ENCODE assay signal across 26 cellular contexts in the genomic region with DNA sequence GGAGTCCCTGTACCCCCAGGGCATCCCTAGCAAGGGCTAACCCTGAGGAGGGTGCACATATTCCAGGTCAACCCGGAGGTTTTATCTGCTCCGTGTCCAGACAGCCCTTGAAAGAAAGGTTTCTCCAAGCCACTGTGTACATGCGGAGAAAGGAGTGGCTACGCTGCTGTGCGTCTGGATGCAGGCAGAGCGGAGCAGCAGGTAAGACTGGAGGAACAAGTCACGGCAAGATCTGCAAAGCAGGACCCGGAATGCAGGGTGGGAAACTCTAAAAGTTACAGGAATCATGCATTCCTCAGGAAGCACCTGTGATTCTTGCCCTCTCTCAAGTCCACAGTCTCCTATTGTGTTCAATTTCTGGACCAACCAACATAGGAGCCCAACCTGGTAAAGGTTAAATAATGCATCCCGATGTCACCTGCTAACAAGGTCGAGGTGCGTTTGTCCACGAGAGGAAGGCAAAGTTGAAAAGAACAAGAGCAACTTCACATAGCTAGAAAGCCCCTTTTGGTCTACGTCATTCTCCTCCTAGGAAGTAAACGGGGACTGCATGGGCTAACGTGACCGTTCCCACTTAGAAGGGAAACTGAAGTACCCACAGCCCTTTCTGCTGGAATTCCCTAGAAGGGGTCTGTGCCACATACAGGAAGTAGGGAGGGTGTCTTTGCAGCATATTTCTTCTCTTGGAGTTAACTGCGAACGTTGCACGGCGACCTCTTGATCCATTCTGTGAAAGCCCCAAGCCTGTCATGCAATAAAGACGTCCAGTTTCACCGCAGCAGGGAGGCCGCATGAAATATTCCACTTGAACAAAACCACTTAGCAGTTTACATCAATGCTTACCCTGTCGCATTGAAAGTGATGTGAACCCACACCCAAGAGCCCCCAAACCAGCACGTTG. TPM values are rescaled to one million over a fixed set of nuclear protein-coding genes. Genes with fewer than 3 reads are reported as not detected.
DNase-seq lines count a peak whose midpoint lies in the region; ATAC-seq, FAIRE-seq and TF ChIP-seq lines count a peak whose summit lies in the region.
"Had no signal": no experiment of that assay in that cellular context is flagged by ENCODE, and none has a peak within 500 bp of the region (broad histone marks: within the 10 kb centered on the region; RNA-seq: fewer than 3 reads in every experiment).

No MANE protein-coding gene starts in this region.

- POLR2A ChIA-PET in H1 (lab: Charles Lee; ENCODE audit: partially characterized antibody), result interaction anchor here (0.8 kb wide), 1 partner anchor 221 kb away, joined by 3 read pairs; no protein-coding TSS in a partner anchor

- H3K36me3 ChIP-seq in H1 (ENCODE audit: control insufficient read depth in 2 of 4, insufficient read depth in 4 of 4, low read length in 3 of 4) (no peaks in the 10 kb centered on the region), gastroesophageal sphincter (no peaks in the 10 kb centered on the region)
- H3K36me3 ChIP-seq: esophagus muscularis mucosa, gastrocnemius medialis, neutrophil, stomach, upper lobe of right lung had no signal

- no peak overlapping the region for H2BK15ac ChIP-seq in H1 (ENCODE audit: low read length)

- H3K56ac ChIP-seq in H1 (replicated peaks; ENCODE audit: insufficient read length, low read depth, low read length), result no peak overlapping the region

- no peak overlapping the region for H4K5ac ChIP-seq in H1 (ENCODE audit: insufficient read length, low read depth, low read length)

- H2AFZ ChIP-seq in H1 (ENCODE audit: low read length), result no peak overlapping the region

- TF ChIP-seq RAD21 in H1 (IDR thresholded peaks at IDR 0.05 in 1 of 2, conservative IDR thresholded peaks at IDR 0.05 in 1 of 2; ENCODE audit: low read depth in 2 of 2, low read length in 2 of 2), result no peak

- no peak overlapping the region for H2BK120ac ChIP-seq in H1 (replicated peaks; ENCODE audit: low read depth, low read length)

- H3K4me2 ChIP-seq in H1 (ENCODE audit: insufficient read depth in 1 of 2, low read depth in 2 of 2, low read length in 2 of 2), result no peak overlapping the region

- H3K4me3 Mint-ChIP-seq in activated T-cell treated with anti-CD3 and anti-CD28 coated beads, Interleukin-2, amount 50 U/mL, for 72 hours, result no peak overlapping the region
- H3K4me3 Mint-ChIP-seq in nephron progenitor cell, result no peak overlapping the region
- H3K4me3 Mint-ChIP-seq: activated CD4-positive, alpha-beta T cell treated with anti-CD3 and anti-CD28 coated beads, Interleukin-2, amount 10 ng/mL, durations not matched to agents 7 days and 5 days; activated CD8-positive, alpha-beta memory T cell treated with anti-CD3 and anti-CD28 coated beads, Interleukin-2, amount 10 ng/mL, durations not matched to agents 7 days and 5 days; CD4-positive, alpha-beta memory T cell had no signal

- WGBS in H1 (ENCODE audit: extremely low coverage in 1 of 2, insufficient coverage in 1 of 2, insufficient read length in 1 of 2, insufficient replicate concordance in 2 of 2, low coverage in 1 of 2, low lambda C conversion rate in 2 of 2, missing lambda C conversion rate in 1 of 2), 2 experiments, result 91% methylated on average over 25 of the region's 25 CpGs; no CpG with 5 or more reads in 1 of the 2 experiments
- WGBS in gastroesophageal sphincter (ENCODE audit: low coverage in 1 of 2), 2 donors, result 72 to 75% methylated on average over 9 to 19 of the region's 25 CpGs

- no peaks in the 10 kb centered on the region for H3K9me3 Mint-ChIP-seq in activated T-cell treated with anti-CD3 and anti-CD28 coated beads, Interleukin-2, amount 50 U/mL, for 72 hours
- H3K9me3 Mint-ChIP-seq in nephron progenitor cell, result no peaks in the 10 kb centered on the region
- H3K9me3 Mint-ChIP-seq: activated CD4-positive, alpha-beta T cell treated with anti-CD3 and anti-CD28 coated beads, Interleukin-2, amount 10 ng/mL, durations not matched to agents 7 days and 5 days; activated T-helper 17 cell treated with anti-CD3 and anti-CD28 coated beads, Interleukin-2, amount 50 U/mL, for 72 hours; CD4-positive, alpha-beta memory T cell had no signal

- TF ChIP-seq CTCF in H1 (IDR thresholded peaks at IDR 0.05; ENCODE audit: control extremely low read depth in 1 of 3, insufficient read depth in 1 of 3, low read depth in 1 of 3, low read length in 3 of 3) (no peak), nephron progenitor cell (IDR thresholded peaks at IDR 0.05) (no peak), gastroesophageal sphincter (IDR thresholded peaks at IDR 0.05) (no peak)

- H3K14ac ChIP-seq in H1 (ENCODE audit: insufficient read length), result no peak overlapping the region

- H2AK5ac ChIP-seq in H1 (ENCODE audit: low read depth, low read length), result peak overlapping the region; percentile 56; the same call in 1 of the 2 replicates

- H3K4me3 ChIP-seq in H1 (ENCODE audit: extremely low read depth in 1 of 4, insufficient read depth in 2 of 4, low read depth in 3 of 4, low read length in 4 of 4) (no peak overlapping the region), gastroesophageal sphincter (no peak overlapping the region)
- H3K4me3 ChIP-seq: esophagus muscularis mucosa, gastrocnemius medialis, stomach, upper lobe of right lung had no signal

- no peak overlapping the region for H4K91ac ChIP-seq in H1 (replicated peaks; ENCODE audit: insufficient read length, low read length)

- H3K23me2 ChIP-seq in H1 (ENCODE audit: low read depth, low read length), result no peaks in the 10 kb centered on the region; the same call in 1 of the 2 replicates

- no peak overlapping the region for H3K18ac ChIP-seq in H1 (ENCODE audit: extremely low read depth, low read length)

- H3K27ac Mint-ChIP-seq in activated T-cell treated with anti-CD3 and anti-CD28 coated beads, Interleukin-2, amount 50 U/mL, for 72 hours, result peak overlapping the region; percentile 13
- peak overlapping the region; percentile 70 for H3K27ac Mint-ChIP-seq in nephron progenitor cell
- H3K27ac Mint-ChIP-seq: activated CD4-positive, alpha-beta T cell treated with anti-CD3 and anti-CD28 coated beads, Interleukin-2, amount 10 ng/mL, durations not matched to agents 7 days and 5 days; activated CD8-positive, alpha-beta memory T cell treated with anti-CD3 and anti-CD28 coated beads, Interleukin-2, amount 10 ng/mL, durations not matched to agents 7 days and 5 days; activated naive CD4-positive, alpha-beta T cell treated with anti-CD3 and anti-CD28 coated beads, Interleukin-2, amount 50 U/mL, for 72 hours; activated T-helper 17 cell treated with anti-CD3 and anti-CD28 coated beads, Interleukin-2, amount 50 U/mL, for 72 hours; CD4-positive, alpha-beta memory T cell; progenitor cell of endocrine pancreas had no signal

- peaks cover 0 to 4% of the 10 kb centered on the region in 2 experiments for H4K20me1 ChIP-seq in H1 (replicated peaks in 1 of 2; ENCODE audit: control insufficient read depth in 1 of 2, insufficient read depth in 2 of 2, low read length in 2 of 2)

- H2BK20ac ChIP-seq in H1 (ENCODE audit: low read length), result no peak overlapping the region

- peaks cover 94% of the 10 kb centered on the region for H3K4me1 Mint-ChIP-seq in activated T-cell treated with anti-CD3 and anti-CD28 coated beads, Interleukin-2, amount 50 U/mL, for 72 hours (ENCODE audit: low read depth)
- H3K4me1 Mint-ChIP-seq in nephron progenitor cell, result peaks cover 34% of the 10 kb centered on the region

- TF ChIP-seq POLR2A in H1 (IDR thresholded peaks at IDR 0.05; ENCODE audit: control extremely low read depth in 1 of 2, low read depth in 2 of 2, low read length in 2 of 2) (no peak), gastroesophageal sphincter (IDR thresholded peaks at IDR 0.05) (no peak)

- H3K9me3 ChIP-seq in H1 (ENCODE audit: insufficient read depth in 2 of 2, low read depth in 1 of 2, low read length in 1 of 2) (no peaks in the 10 kb centered on the region), gastroesophageal sphincter (no peaks in the 10 kb centered on the region)
- H3K9me3 ChIP-seq: esophagus muscularis mucosa, gastrocnemius medialis, neutrophil, stomach, upper lobe of right lung had no signal

- H3K9ac ChIP-seq in H1 (replicated peaks in 1 of 4; ENCODE audit: extremely low read depth in 1 of 4, low read depth in 3 of 4, low read length in 3 of 4), result no peak overlapping the region

- peaks cover 10 to 12% of the 10 kb centered on the region in 2 donors for H3K36me3 Mint-ChIP-seq in activated T-cell treated with anti-CD3 and anti-CD28 coated beads, Interleukin-2, amount 50 U/mL, for 72 hours (ENCODE audit: insufficient read depth in 2 of 2)
- H3K36me3 Mint-ChIP-seq in nephron progenitor cell (ENCODE audit: low read depth), result peaks cover 55% of the 10 kb centered on the region

- H3K79me1 ChIP-seq in H1 (ENCODE audit: low read depth, low read length), result peaks cover 3% of the 10 kb centered on the region; the same call in 1 of the 2 replicates

- CTCF ChIA-PET in H1 (lab: Charles Lee; ENCODE audit: partially characterized antibody), result interaction anchor here (0.6 to 1.5 kb wide), 4 partner anchors 26 to 266 kb away, joined by 3 read pairs; no protein-coding TSS in a partner anchor

- no peak for TF ChIP-seq EP300 in H1 (IDR thresholded peaks at IDR 0.05; ENCODE audit: borderline replicate concordance in 1 of 2, low read depth in 2 of 2, low read length in 2 of 2)
- no peak for TF ChIP-seq EP300 in gastroesophageal sphincter (IDR thresholded peaks at IDR 0.05)

- H3K27me3 ChIP-seq in H1 (replicated peaks in 1 of 4; ENCODE audit: control insufficient read depth in 3 of 4, extremely low read depth in 1 of 4, insufficient read depth in 3 of 4, low read length in 3 of 4) (peaks cover 0 to 2% (median 0%) of the 10 kb centered on the region in 4 experiments; a peak in 1 of 7 replicates), gastroesophageal sphincter (peaks cover 53% of the 10 kb centered on the region)

- H3K4ac ChIP-seq in H1 (replicated peaks; ENCODE audit: insufficient read length, low read depth, low read length), result no peak overlapping the region

- no peak for FAIRE-seq in H1 (lab: Jason Lieb, UNC)
- FAIRE-seq in urothelium cell line (lab: Jason Lieb, UNC), result peak; percentile 32
- FAIRE-seq: islet of Langerhans had no signal

- H3K4me1 ChIP-seq in H1 (replicated peaks in 1 of 4; ENCODE audit: control insufficient read depth in 3 of 4, insufficient read depth in 4 of 4, low read length in 3 of 4) (peaks cover 2 to 5% (median 3%) of the 10 kb centered on the region in 4 experiments; a peak in 4 of 7 replicates), gastroesophageal sphincter (no peaks in the 10 kb centered on the region)
- H3K4me1 ChIP-seq: esophagus muscularis mucosa, gastrocnemius medialis, upper lobe of right lung had no signal

- H2BK12ac ChIP-seq in H1 (ENCODE audit: low read depth, low read length), result peak overlapping the region; percentile 61

- peaks cover 0 to 14% of the 10 kb centered on the region in 2 experiments; a peak in 2 of 4 replicates for H3K79me2 ChIP-seq in H1 (ENCODE audit: control insufficient read depth in 1 of 2, insufficient read depth in 2 of 2, low read length in 2 of 2)

- H3K23ac ChIP-seq in H1 (ENCODE audit: insufficient read length), result no peak overlapping the region

- no peak for DNase-seq in activated T-cell treated with anti-CD3 and anti-CD28 coated beads, Interleukin-2, amount 50 U/mL, for 72 hours
- DNase-seq in activated T-cell treated with anti-CD3 and anti-CD28 coated beads, Interleukin-2, amount 50 U/mL, for 1 hour, result no peak
- DNase-seq in H1 (ENCODE audit: low read depth in 1 of 2, low spot score in 2 of 2) (no peak), nephron progenitor cell (no peak), urothelium cell line (ENCODE audit: low spot score) (no peak), NCI-H226 (no peak), activated gamma-delta T cell treated with Interleukin-2 at 50 U/mL for 16 hours (no peak)
- DNase-seq: activated CD4-positive, alpha-beta T cell treated with anti-CD3 and anti-CD28 coated beads, Interleukin-2, amount 10 ng/mL, durations not matched to agents 7 days and 5 days; activated CD8-positive, alpha-beta memory T cell treated with anti-CD3 and anti-CD28 coated beads, Interleukin-2, amount 10 ng/mL, durations not matched to agents 7 days and 5 days; aorta; CD4-positive, alpha-beta memory T cell; DMS 273 treated with DMSO at 0.1 percent for 48 hours; effector CD8-positive, alpha-beta T cell; gastrocnemius medialis; NCI-H1436; NCI-H510A treated with DMSO at 0.1 percent for 48 hours; NK-92 treated with Interleukin-12 subunit alpha and Interleukin-12 subunit beta, amount 100 ng/mL, for 24 hours; stomach; upper lobe of right lung had no signal

- H4K8ac ChIP-seq in H1 (ENCODE audit: extremely low read depth, insufficient read depth, low read length), result no peak overlapping the region

- H3K27ac ChIP-seq in H1 (ENCODE audit: low read depth, low read length) (no peak overlapping the region), gastroesophageal sphincter (no peak overlapping the region)
- H3K27ac ChIP-seq: esophagus muscularis mucosa, gastrocnemius medialis, neutrophil, stomach, upper lobe of right lung had no signal

- no peak for ATAC-seq in activated T-cell treated with anti-CD3 and anti-CD28 coated beads, Interleukin-2, amount 50 U/mL, for 72 hours (replicated peaks in 1 of 2)
- no peak for ATAC-seq in gastroesophageal sphincter
- ATAC-seq: activated CD8-positive, alpha-beta memory T cell treated with anti-CD3 and anti-CD28 coated beads, Interleukin-2, amount 10 ng/mL, durations not matched to agents 7 days and 5 days; activated naive CD4-positive, alpha-beta T cell treated with anti-CD3 and anti-CD28 coated beads, Interleukin-2, amount 50 U/mL, for 72 hours; activated T-helper 17 cell treated with anti-CD3 and anti-CD28 coated beads, Interleukin-2, amount 50 U/mL, for 72 hours; gastrocnemius medialis; upper lobe of right lung had no signal

- peak overlapping the region; percentile 61 for H2BK5ac ChIP-seq in H1 (ENCODE audit: low read depth, low read length)

- no peaks in the 10 kb centered on the region for H3K27me3 Mint-ChIP-seq in activated T-cell treated with anti-CD3 and anti-CD28 coated beads, Interleukin-2, amount 50 U/mL, for 72 hours (ENCODE audit: low read depth)
- H3K27me3 Mint-ChIP-seq in nephron progenitor cell (ENCODE audit: low read depth, poor library complexity), result peaks cover 2% of the 10 kb centered on the region
- H3K27me3 Mint-ChIP-seq: activated T-helper 17 cell treated with anti-CD3 and anti-CD28 coated beads, Interleukin-2, amount 50 U/mL, for 72 hours; progenitor cell of endocrine pancreas had no signal

RNA-seq across cellular contexts. Expression of gene TIAM1, which starts 5.8 kb away (rescaled TPM):
- total RNA-seq in activated T-cell treated with anti-CD3 and anti-CD28 coated beads, Interleukin-2, amount 50 U/mL, for 72 hours, result 10 to 100 TPM; 62.2 to 63.7 TPM
- total RNA-seq in H1 (2021; fragmentation: NEBNext Ultra II Directional; extraction: Animal tissue kit (Norgen Biotek cat#: 25700)), result 28.4 and 30.7 TPM in 2 replicates
- polyA plus RNA-seq in H1 (2011; rRNA removed), result 10.1 and 11.1 TPM in 2 replicates
- polyA plus RNA-seq in H1 (2011; cell fraction: cytosol; rRNA removed), result 9.9 TPM
- 26.7 TPM for polyA plus RNA-seq in H1 (2011; cell fraction: nucleus; rRNA removed)
- 12.1 to 15.7 TPM (median 13.5 TPM) in 4 replicates for polyA plus RNA-seq in H1 (2012, experiment 1 of 2)
- 0.97 TPM for polyA plus RNA-seq in H1 (2012, experiment 2 of 2)
- 12.7 TPM for polyA plus RNA-seq in H1 (2013, experiment 1 of 2)
- 12.5 TPM for polyA plus RNA-seq in H1 (2013, experiment 2 of 2)
- polyA minus RNA-seq in H1 (2011; rRNA and poly(A)+ RNA removed), result 65.1 and 67.1 TPM in 2 replicates
- polyA minus RNA-seq in H1 (2011; cell fraction: cytosol; rRNA and poly(A)+ RNA removed), result 26.1 TPM
- polyA minus RNA-seq in H1 (2011; cell fraction: nucleus; rRNA and poly(A)+ RNA removed), result 69.3 TPM
- total RNA-seq in gastroesophageal sphincter, result 10 to 100 TPM in 1 of 4 donors, 1 to 10 TPM in 3; 2.6 to 11.0 (median 6.9) TPM
